8 cellular contexts compared by ENCODE assay signal in genomic region chr1:55211909-55212308, GRCh38. TPM values are rescaled to one million over a fixed set of nuclear protein-coding genes. Genes with fewer than 3 reads are reported as not detected.
DNase-seq lines count a peak whose midpoint lies in the region; ATAC-seq and TF ChIP-seq lines count a peak whose summit lies in the region.

No MANE protein-coding gene starts in this region.

- CTCF ChIA-PET in activated CD4-positive, alpha-beta memory T cell treated with anti-CD3 and anti-CD28 coated beads for 36 hours (lab: Charles Lee), result interaction anchor here (2.7 kb wide), 1 partner anchor 66 kb away, joined by 17 read pairs; no protein-coding TSS in a partner anchor

- H3K27ac ChIP-seq in neural progenitor cell (no peak overlapping the region), SJCRH30 (no peak overlapping the region)

- H3K4me2 ChIP-seq in neural progenitor cell, result peak overlapping the region; percentile 99

- TF ChIP-seq CTCF in neural progenitor cell (IDR thresholded peaks at IDR 0.05), result no peak

- no peak for DNase-seq in activated CD4-positive, alpha-beta memory T cell treated with anti-CD3 and anti-CD28 coated beads for 36 hours
- DNase-seq in neural progenitor cell (ENCODE audit: low spot score) (no peak), SJCRH30 (no peak), NCI-H1436 (lab: John Stamatoyannopoulos, UW) (no peak), AG20443 (ENCODE audit: low spot score) (no peak), DMS153 (lab: John Stamatoyannopoulos, UW) (no peak)

- H3K36me3 ChIP-seq in neural progenitor cell, result no peaks in the 10 kb centered on the region
- H3K36me3 ChIP-seq in SJCRH30, result peaks cover 6% of the 10 kb centered on the region

- no peaks in the 10 kb centered on the region for H3K27me3 Mint-ChIP-seq in activated CD4-positive, alpha-beta memory T cell treated with anti-CD3 and anti-CD28 coated beads for 36 hours
- peaks cover 3% of the 10 kb centered on the region for H3K27me3 Mint-ChIP-seq in neural progenitor cell (ENCODE audit: insufficient read depth, low read depth)

- intact Hi-C loops in activated CD4-positive, alpha-beta memory T cell treated with anti-CD3 and anti-CD28 coated beads for 36 hours (cut with micrococcal nuclease), result loop anchor here (5.0 kb wide), 1 partner anchor 1160 kb away; the partner anchor contains the start of genes TCEANC2 and TMEM59

- peak overlapping the region; percentile 94 for H3K4me3 Mint-ChIP-seq in activated CD4-positive, alpha-beta memory T cell treated with anti-CD3 and anti-CD28 coated beads for 36 hours
- no peak overlapping the region for H3K4me3 Mint-ChIP-seq in neural progenitor cell

- peaks cover 82% of the 10 kb centered on the region for H3K79me2 ChIP-seq in neural progenitor cell (ENCODE audit: low read depth)

- H3K9ac ChIP-seq in neural progenitor cell, result no peak overlapping the region

- peaks cover 63% of the 10 kb centered on the region for H3K4me1 Mint-ChIP-seq in activated CD4-positive, alpha-beta memory T cell treated with anti-CD3 and anti-CD28 coated beads for 36 hours (ENCODE audit: low read depth)
- peaks cover 58% of the 10 kb centered on the region for H3K4me1 Mint-ChIP-seq in neural progenitor cell

- H3K4me3 ChIP-seq in neural progenitor cell, result no peak overlapping the region
- H3K4me3 ChIP-seq in SJCRH30, result no peak overlapping the region

- no peaks in the 10 kb centered on the region for H3K9me3 ChIP-seq in neural progenitor cell (ENCODE audit: low read depth)
- no peaks in the 10 kb centered on the region for H3K9me3 ChIP-seq in SJCRH30 (replicated peaks)

- H3K9me3 Mint-ChIP-seq in activated CD4-positive, alpha-beta memory T cell treated with anti-CD3 and anti-CD28 coated beads for 36 hours, result no peaks in the 10 kb centered on the region
- no peaks in the 10 kb centered on the region for H3K9me3 Mint-ChIP-seq in neural progenitor cell

- H3K36me3 Mint-ChIP-seq in activated CD4-positive, alpha-beta memory T cell treated with anti-CD3 and anti-CD28 coated beads for 36 hours, result peaks cover 4% of the 10 kb centered on the region
- H3K36me3 Mint-ChIP-seq in neural progenitor cell, result peaks cover 4% of the 10 kb centered on the region

- POLR2A ChIA-PET in activated CD4-positive, alpha-beta memory T cell treated with anti-CD3 and anti-CD28 coated beads for 36 hours (lab: Charles Lee), result interaction anchor here (2.1 kb wide), 1 partner anchor 12 kb away, joined by 7 read pairs; no protein-coding TSS in a partner anchor

- peak overlapping the region; percentile 29 for H3K27ac Mint-ChIP-seq in activated CD4-positive, alpha-beta memory T cell treated with anti-CD3 and anti-CD28 coated beads for 36 hours
- no peak overlapping the region for H3K27ac Mint-ChIP-seq in neural progenitor cell

- ATAC-seq in GM18502 (IDR thresholded peaks at IDR 0.05; ENCODE audit: poor library complexity, unreplicated experiment) (peak; percentile 22), HG03064 (IDR thresholded peaks at IDR 0.05; ENCODE audit: low read depth, unreplicated experiment) (peak; percentile 29)

- peaks cover 54% of the 10 kb centered on the region for H3K4me1 ChIP-seq in neural progenitor cell
- peaks cover 21% of the 10 kb centered on the region for H3K4me1 ChIP-seq in SJCRH30

- H2AFZ ChIP-seq in neural progenitor cell (replicated peaks), result no peak overlapping the region

- peaks cover 38% of the 10 kb centered on the region for H3F3A ChIP-seq in neural progenitor cell (ENCODE audit: low read depth)

- H4K20me1 ChIP-seq in neural progenitor cell (ENCODE audit: low read depth), result peaks cover 62% of the 10 kb centered on the region

- H3K27me3 ChIP-seq in neural progenitor cell (peaks cover 8% of the 10 kb centered on the region), SJCRH30 (no peaks in the 10 kb centered on the region)

RNA-seq across cellular contexts. Expression of gene USP24, which starts 3.3 kb away (rescaled TPM):
- total RNA-seq in activated CD4-positive, alpha-beta memory T cell treated with anti-CD3 and anti-CD28 coated beads for 36 hours, result 10 to 100 TPM; 37.4 to 39.9 TPM
- 35.2 and 50.5 TPM in 2 replicates for total RNA-seq in neural progenitor cell (ENCODE audit: low replicate concordance)
- 43.6 and 46.2 TPM in 2 replicates for total RNA-seq in SJCRH30 (2014; rRNA removed; shearing (Covaris generic))
